Comparison of ENCODE assay signal across 10 cellular contexts in genomic region chr13:75685239-75685697, GRCh38. TPM values are rescaled to one million over a fixed set of nuclear protein-coding genes. Genes with fewer than 3 reads are reported as not detected.
DNase-seq lines count a peak whose midpoint lies in the region; ATAC-seq, FAIRE-seq and TF ChIP-seq lines count a peak whose summit lies in the region.
"Had no signal": no experiment of that assay in that cellular context is flagged by ENCODE, and none has a peak within 500 bp of the region (broad histone marks: within the 10 kb centered on the region; RNA-seq: fewer than 3 reads in every experiment).

No MANE protein-coding gene starts in this region.

- no peaks in the 10 kb centered on the region for H3K27me3 Mint-ChIP-seq in WTC11 (ENCODE audit: low read depth)

- no peak overlapping the region for H3K4me3 Mint-ChIP-seq in WTC11

- H3K4me1 ChIP-seq in keratinocyte (ENCODE audit: control insufficient read depth, extremely low read depth, insufficient read depth, low read length), result peaks cover 9% of the 10 kb centered on the region
- H3K4me1 ChIP-seq: psoas muscle had no signal

- H3K27ac Mint-ChIP-seq in WTC11, result peak overlapping the region; percentile 86

- peaks cover 24% of the 10 kb centered on the region for H3K4me1 Mint-ChIP-seq in WTC11

- peak overlapping the region; percentile 29 for H3K27ac ChIP-seq in keratinocyte (ENCODE audit: control insufficient read depth, insufficient read depth, low read length)
- H3K27ac ChIP-seq: psoas muscle had no signal

- peak; percentile 41 for TF ChIP-seq CTCF in HFF-Myc (IDR thresholded peaks at IDR 0.05; ENCODE audit: low read depth, low read length, missing control alignments)
- TF ChIP-seq CTCF in WTC11 (IDR thresholded peaks at IDR 0.05), result no peak
- peak; percentile 14 to 44 (median 32) for TF ChIP-seq CTCF in keratinocyte (optimal IDR thresholded peaks at IDR 0.05 in 1 of 3, IDR thresholded peaks at IDR 0.05 in 1 of 3, conservative IDR thresholded peaks at IDR 0.05 in 1 of 3; ENCODE audit: extremely low read depth in 1 of 3, insufficient read depth in 2 of 3, low read length in 3 of 3)

- dilution Hi-C loops in keratinocyte (cut with MboI; ENCODE audit: extremely low pct_ligation_motif_present, low sequenced_read_pairs), result no loop called here

- POLR2A ChIA-PET in WTC11 (lab: Charles Lee), result no interaction called here

- H4K20me1 ChIP-seq in keratinocyte (ENCODE audit: control insufficient read depth, extremely low read depth, insufficient read depth, low read length), result no peaks in the 10 kb centered on the region

- no peaks in the 10 kb centered on the region for H3K79me2 ChIP-seq in keratinocyte (ENCODE audit: control insufficient read depth, insufficient read depth, low read length)

- H3K36me3 ChIP-seq in keratinocyte (ENCODE audit: control insufficient read depth in 2 of 2, extremely low read depth in 1 of 2, insufficient read depth in 2 of 2, low read length in 2 of 2), result no peaks in the 10 kb centered on the region

- peak overlapping the region; percentile 43 for H3K9ac ChIP-seq in keratinocyte (ENCODE audit: control insufficient read depth, extremely low read depth, insufficient read depth, low read length)

- no peaks in the 10 kb centered on the region for H3K9me3 ChIP-seq in keratinocyte (ENCODE audit: control insufficient read depth, low read depth, low read length)
- H3K9me3 ChIP-seq: psoas muscle had no signal

- CTCF ChIA-PET in WTC11 (lab: Charles Lee), result interaction anchor here (0.6 to 2.4 kb wide), 8 partner anchors 10 to 331 kb away, joined by 3 to 16 read pairs (median 4); no protein-coding TSS in a partner anchor

- H3K4me3 ChIP-seq in HFF-Myc (replicated peaks; ENCODE audit: low read depth, low read length) (no peak overlapping the region), keratinocyte (ENCODE audit: control insufficient read depth in 2 of 3, extremely low read depth in 1 of 3, insufficient read depth in 2 of 3, low read depth in 1 of 3, low read length in 3 of 3) (peak overlapping the region in 1 of 3 experiments; percentile 18)
- H3K4me3 ChIP-seq: psoas muscle had no signal

- FAIRE-seq in keratinocyte (lab: Jason Lieb, UNC), result peak; percentile 44
- FAIRE-seq: GM18507 had no signal

- peak overlapping the region; percentile 46 for H3K4me2 ChIP-seq in keratinocyte (ENCODE audit: control insufficient read depth, extremely low read depth, insufficient read depth, low read depth, low read length)

- peaks cover 6% of the 10 kb centered on the region; the same call in 1 of the 2 replicates for H3K9me3 Mint-ChIP-seq in WTC11

- H3K36me3 Mint-ChIP-seq in WTC11, result no peaks in the 10 kb centered on the region

- peak; percentile 61 for DNase-seq in AG20443 (ENCODE audit: low spot score)
- peak; percentile 64 for DNase-seq in HFF-Myc (ENCODE audit: extremely low read depth, low read depth)
- no peak for DNase-seq in WTC11 (ENCODE audit: low spot score)
- no peak for DNase-seq in keratinocyte (ENCODE audit: low read depth, low spot score)
- no peak for DNase-seq in GOT3 (lab: John Stamatoyannopoulos, UW)
- no peak for DNase-seq in stimulated activated CD4-positive, alpha-beta T cell treated with anti-CD3 and anti-CD28 coated beads, Interleukin-2, amount 100 ng/mL, for 48 hours
- DNase-seq: psoas muscle had no signal

- no peaks in the 10 kb centered on the region for H3K9me1 ChIP-seq in keratinocyte (ENCODE audit: control insufficient read depth, extremely low read depth, insufficient read depth, low read length)

- no peaks in the 10 kb centered on the region for H3K27me3 ChIP-seq in keratinocyte (ENCODE audit: control insufficient read depth, extremely low read depth, insufficient read depth, low read length)

- ATAC-seq in WTC11 (peak; percentile 78), HG02571 (IDR thresholded peaks at IDR 0.05; ENCODE audit: unreplicated experiment) (no peak), GM18907 (IDR thresholded peaks at IDR 0.05; ENCODE audit: unreplicated experiment) (no peak)

- H2AFZ ChIP-seq in keratinocyte (ENCODE audit: control insufficient read depth, low read length), result peak overlapping the region; percentile 92

TF ChIP-seq in WTC11, 78 proteins besides CTCF, POLR2A, EP300 and RAD21:
- TF ChIP-seq USF2 (CRISPR knock-in tag; IDR thresholded peaks at IDR 0.05) (no peak), NFYB (CRISPR knock-in tag; conservative IDR thresholded peaks at IDR 0.05; ENCODE audit: low read depth) (no peak), ZNF416 (CRISPR knock-in tag; IDR thresholded peaks at IDR 0.05) (no peak), HMGA2 (CRISPR knock-in tag; IDR thresholded peaks at IDR 0.05) (no peak), PRRX2 (CRISPR knock-in tag; IDR thresholded peaks at IDR 0.05) (no peak), CREM (CRISPR knock-in tag; IDR thresholded peaks at IDR 0.05) (no peak)
- TF ChIP-seq, protein P1, sequence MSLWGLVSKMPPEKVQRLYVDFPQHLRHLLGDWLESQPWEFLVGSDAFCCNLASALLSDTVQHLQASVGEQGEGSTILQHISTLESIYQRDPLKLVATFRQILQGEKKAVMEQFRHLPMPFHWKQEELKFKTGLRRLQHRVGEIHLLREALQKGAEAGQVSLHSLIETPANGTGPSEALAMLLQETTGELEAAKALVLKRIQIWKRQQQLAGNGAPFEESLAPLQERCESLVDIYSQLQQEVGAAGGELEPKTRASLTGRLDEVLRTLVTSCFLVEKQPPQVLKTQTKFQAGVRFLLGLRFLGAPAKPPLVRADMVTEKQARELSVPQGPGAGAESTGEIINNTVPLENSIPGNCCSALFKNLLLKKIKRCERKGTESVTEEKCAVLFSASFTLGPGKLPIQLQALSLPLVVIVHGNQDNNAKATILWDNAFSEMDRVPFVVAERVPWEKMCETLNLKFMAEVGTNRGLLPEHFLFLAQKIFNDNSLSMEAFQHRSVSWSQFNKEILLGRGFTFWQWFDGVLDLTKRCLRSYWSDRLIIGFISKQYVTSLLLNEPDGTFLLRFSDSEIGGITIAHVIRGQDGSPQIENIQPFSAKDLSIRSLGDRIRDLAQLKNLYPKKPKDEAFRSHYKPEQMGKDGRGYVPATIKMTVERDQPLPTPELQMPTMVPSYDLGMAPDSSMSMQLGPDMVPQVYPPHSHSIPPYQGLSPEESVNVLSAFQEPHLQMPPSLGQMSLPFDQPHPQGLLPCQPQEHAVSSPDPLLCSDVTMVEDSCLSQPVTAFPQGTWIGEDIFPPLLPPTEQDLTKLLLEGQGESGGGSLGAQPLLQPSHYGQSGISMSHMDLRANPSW (CRISPR knock-in tag; conservative IDR thresholded peaks at IDR 0.05; ENCODE audit: low read depth), result no peak
- TF ChIP-seq, protein P2, sequence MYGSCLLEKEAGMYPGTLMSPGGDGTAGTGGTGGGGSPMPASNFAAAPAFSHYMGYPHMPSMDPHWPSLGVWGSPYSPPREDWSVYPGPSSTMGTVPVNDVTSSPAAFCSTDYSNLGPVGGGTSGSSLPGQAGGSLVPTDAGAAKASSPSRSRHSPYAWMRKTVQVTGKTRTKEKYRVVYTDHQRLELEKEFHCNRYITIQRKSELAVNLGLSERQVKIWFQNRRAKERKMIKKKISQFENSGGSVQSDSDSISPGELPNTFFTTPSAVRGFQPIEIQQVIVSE (CRISPR knock-in tag; IDR thresholded peaks at IDR 0.05; ENCODE audit: borderline replicate concordance), result no peak

RNA-seq across cellular contexts. Expression of gene LMO7, which starts 49.1 kb away (rescaled TPM):
- total RNA-seq in WTC11 (2021), result 15.6 to 18.5 TPM (median 17.4 TPM) in 3 replicates
- 3.3 to 8.9 TPM (median 8.9 TPM) in 3 replicates for polyA plus RNA-seq in keratinocyte
- polyA plus RNA-seq in keratinocyte (2011; ENCODE audit: low read depth), result 203 TPM
- 6.4 and 6.6 TPM in 2 replicates for polyA plus RNA-seq in keratinocyte (2011; cell fraction: cytosol; rRNA removed)
- 27.5 and 27.7 TPM in 2 replicates for polyA plus RNA-seq in keratinocyte (2011; cell fraction: nucleus; rRNA removed)
- 7.1 and 62.2 TPM in 2 replicates for polyA plus RNA-seq in keratinocyte (2012; ENCODE audit: low replicate concordance)
- polyA minus RNA-seq in keratinocyte, result 8.8 to 22.5 TPM (median 14.3 TPM) in 3 replicates
- polyA minus RNA-seq in keratinocyte (2011; cell fraction: cytosol; rRNA and poly(A)+ RNA removed), result 5.2 TPM
- 27.4 and 70.0 TPM in 2 replicates for polyA minus RNA-seq in keratinocyte (2011; cell fraction: nucleus; rRNA and poly(A)+ RNA removed)

Comparison
In these comparisons a context has a peak if more than half of its experiments do, and no peak if none do; other contexts are left out.
1. DNase-seq: peak in AG20443 (single experiment) and HFF-Myc (single experiment); none in WTC11 (single experiment), keratinocyte (single experiment), GOT3 (single experiment) and stimulated activated CD4-positive, alpha-beta T cell treated with anti-CD3 and anti-CD28 coated beads, Interleukin-2, amount 100 ng/mL, for 48 hours (0 of 2).